ENCODE assay signal across 8 cellular contexts in the genomic region with DNA sequence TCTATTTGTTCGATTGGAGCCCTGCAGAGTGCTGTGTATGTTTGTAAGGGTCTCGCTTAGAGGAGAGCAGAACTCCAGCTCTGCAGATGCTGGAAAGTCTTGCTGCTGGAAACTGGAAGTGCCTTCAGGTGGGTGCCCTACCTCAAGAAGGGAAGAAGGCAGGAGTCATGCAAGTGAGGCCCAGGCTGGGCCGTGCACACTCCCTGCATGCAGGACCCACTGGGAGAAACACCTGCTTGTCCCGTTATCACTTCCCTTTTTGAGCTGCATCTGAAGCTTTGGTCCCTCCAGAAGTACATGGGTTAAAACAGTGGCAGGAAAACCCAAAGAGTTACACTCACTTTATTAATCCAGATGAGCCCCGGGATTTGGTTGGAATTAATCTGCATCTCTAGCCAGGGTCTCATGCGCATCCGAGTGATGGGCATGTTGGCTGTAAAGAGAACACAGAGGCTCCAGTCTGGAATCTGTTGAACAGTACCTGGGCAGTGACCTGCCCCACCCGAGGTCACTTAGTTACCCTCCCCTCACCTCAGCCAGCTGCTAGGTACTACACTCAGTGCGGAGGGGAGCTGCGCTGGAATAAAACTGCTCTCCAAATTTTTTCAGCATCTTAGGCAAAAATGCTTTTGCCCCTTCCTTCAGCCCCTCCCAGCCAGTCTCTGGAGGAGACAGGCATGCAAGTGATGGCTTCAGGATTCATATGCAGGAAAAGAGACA. TPM values are rescaled to one million over a fixed set of nuclear protein-coding genes. Genes with fewer than 3 reads are reported as not detected.
DNase-seq lines count a peak whose midpoint lies in the region; ATAC-seq and TF ChIP-seq lines count a peak whose summit lies in the region.

No MANE protein-coding gene starts in this region.

- no peaks in the 10 kb centered on the region for H3K9me3 ChIP-seq in heart right ventricle
- H3K9me3 ChIP-seq in upper lobe of left lung, result no peaks in the 10 kb centered on the region

- H3K4me1 ChIP-seq in heart right ventricle (peaks cover 29 to 85% (median 62%) of the 10 kb centered on the region in 9 donors), upper lobe of left lung (peaks cover 60 to 75% (median 69%) of the 10 kb centered on the region in 4 donors)

- ATAC-seq in heart right ventricle (no peak), Right ventricle myocardium inferior (no peak), upper lobe of left lung (ENCODE audit: low FRiP score in 2 of 2) (no peak), HG03097 (IDR thresholded peaks at IDR 0.05; ENCODE audit: low FRiP score, unreplicated experiment) (no peak), GM18511 (IDR thresholded peaks at IDR 0.05; ENCODE audit: unreplicated experiment) (no peak)

- no peaks in the 10 kb centered on the region for H3K9me3 Mint-ChIP-seq in activated naive CD8-positive, alpha-beta T cell (ENCODE audit: low read depth)

- H3K4me1 Mint-ChIP-seq in activated naive CD8-positive, alpha-beta T cell (ENCODE audit: low read depth), result peaks cover 62% of the 10 kb centered on the region

- peak overlapping the region; percentile 97 for H3K27ac Mint-ChIP-seq in activated naive CD8-positive, alpha-beta T cell

- H3K27me3 Mint-ChIP-seq in activated naive CD8-positive, alpha-beta T cell, result no peaks in the 10 kb centered on the region

- H3K4me3 ChIP-seq in heart right ventricle (peak overlapping the region; percentile 79 to 96 (median 90)), lower leg skin (ENCODE audit: low read depth, poor library complexity, severe bottlenecking) (no peak overlapping the region), upper lobe of left lung (peak overlapping the region; percentile 80 to 94 (median 91))

- H3K27ac ChIP-seq in heart right ventricle (peak overlapping the region in 9 of 10 donors; percentile 97 to 100 (median 99)), upper lobe of left lung (peak overlapping the region; percentile 98 to 99 (median 99))

- 40 to 61% methylated on average over 10 of the region's 10 CpGs for WGBS in heart right ventricle, 2 donors
- 21 to 32% methylated on average over 10 of the region's 10 CpGs for WGBS in lower leg skin, 2 donors
- WGBS in upper lobe of left lung, 2 donors, result 7 to 17% methylated on average over 6 to 10 of the region's 10 CpGs

- intact Hi-C loops in heart right ventricle (cut with DNase I) (loop anchor here in 4 of 10 donors (5.0 kb wide), 2 partner anchors 67 to 72 kb away; no protein-coding TSS in a partner anchor), Right ventricle myocardium inferior (cut with DNase I) (no loop called here), lower leg skin (cut with DNase I; ENCODE audit: low total_unique reads) (loop anchor here (5.0 kb wide), 1 partner anchor 67 kb away; no protein-coding TSS in a partner anchor)

- DNase-seq in heart right ventricle, result no peak
- DNase-seq in Right ventricle myocardium inferior (ENCODE audit: missing footprints), result no peak
- peak; percentile 13 to 83 for DNase-seq in lower leg skin (ENCODE audit: low spot score in 2 of 2)
- DNase-seq in upper lobe of left lung, result peak in 1 of 2 donors; percentile 26
- DNase-seq in NCI-H1048 (lab: John Stamatoyannopoulos, UW), result no peak

- TF ChIP-seq EP300 in upper lobe of left lung (IDR thresholded peaks at IDR 0.05), result no peak

- H3K36me3 Mint-ChIP-seq in activated naive CD8-positive, alpha-beta T cell, result peaks cover 24% of the 10 kb centered on the region

- no peak for TF ChIP-seq CTCF in heart right ventricle (IDR thresholded peaks at IDR 0.05)
- no peak for TF ChIP-seq CTCF in lower leg skin (IDR thresholded peaks at IDR 0.05)
- no peak for TF ChIP-seq CTCF in upper lobe of left lung (IDR thresholded peaks at IDR 0.05)

- H3K36me3 ChIP-seq in heart right ventricle, result peaks cover 0 to 57% (median 45%) of the 10 kb centered on the region in 9 donors
- peaks cover 29 to 47% (median 39%) of the 10 kb centered on the region in 4 donors for H3K36me3 ChIP-seq in upper lobe of left lung

- TF ChIP-seq POLR2A in lower leg skin (IDR thresholded peaks at IDR 0.05), result no peak
- TF ChIP-seq POLR2A in upper lobe of left lung (IDR thresholded peaks at IDR 0.05), result no peak

- H3K27me3 ChIP-seq in heart right ventricle, result no peaks in the 10 kb centered on the region
- no peaks in the 10 kb centered on the region for H3K27me3 ChIP-seq in upper lobe of left lung

- peak overlapping the region; percentile 97 for H3K4me3 Mint-ChIP-seq in activated naive CD8-positive, alpha-beta T cell

RNA-seq across cellular contexts. Expression of a gene that starts 1.4 kb away (rescaled TPM):
- 100 to 1,000 TPM in 1 of 10 donors, 10 to 100 TPM in 8, 1 to 10 TPM in 1; 9.5 to 146 (median 19.2) TPM for total RNA-seq in heart right ventricle
- polyA plus RNA-seq in heart right ventricle, result 10 to 100 TPM in 1 of 2 donors, 1 to 10 TPM in 1; 8.6 to 13.7 TPM
- total RNA-seq in Right ventricle myocardium inferior, result 12.7 TPM
- total RNA-seq in lower leg skin, result 10 to 100 TPM in 3 of 4 donors, 1 to 10 TPM in 1; 9.6 to 15.0 (median 14.5) TPM
- total RNA-seq in upper lobe of left lung, result 10 to 100 TPM; 42.1 to 94.3 (median 79.3) TPM

RNA-seq across cellular contexts. Expression of a gene that starts 54.1 kb away (rescaled TPM):
- total RNA-seq in heart right ventricle (not detected), Right ventricle myocardium inferior (not detected), lower leg skin (not detected), upper lobe of left lung (1 to 10 TPM in 1 of 6 donors, not detected in 5; 1.2 TPM)
- not detected for polyA plus RNA-seq in heart right ventricle

Comparison
In these comparisons a context has a peak if more than half of its experiments do, and no peak if none do; other contexts are left out.
1. DNase-seq: peak in lower leg skin (2 of 2); none in heart right ventricle (0 of 2), Right ventricle myocardium inferior (single experiment) and NCI-H1048 (single experiment).